In the genomic region with DNA sequence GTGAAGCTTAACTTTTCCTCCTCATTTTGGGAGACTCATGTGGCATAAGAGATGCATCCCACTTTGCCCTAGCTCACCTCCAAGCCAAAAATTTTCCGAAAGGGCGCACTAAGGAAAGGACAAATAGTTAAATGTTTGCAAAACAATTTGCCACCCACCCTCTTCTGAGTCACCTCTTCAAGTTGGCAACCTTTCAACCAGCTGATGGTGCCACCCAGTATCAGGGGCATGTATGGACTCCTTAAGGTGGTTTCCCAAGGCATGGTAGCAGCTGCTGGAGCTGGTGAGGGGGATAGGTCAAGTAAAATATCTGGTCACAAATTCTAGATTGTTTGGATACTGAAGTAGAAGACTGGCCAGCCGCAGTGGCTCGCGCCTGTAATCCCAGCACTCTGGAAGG, we compare ENCODE assay signal across 28 cellular contexts. TPM values are rescaled to one million over a fixed set of nuclear protein-coding genes. Genes with fewer than 3 reads are reported as not detected.
DNase-seq lines count a peak whose midpoint lies in the region; ATAC-seq, FAIRE-seq and TF ChIP-seq lines count a peak whose summit lies in the region.
"Had no signal": no experiment of that assay in that cellular context is flagged by ENCODE, and none has a peak within 500 bp of the region (broad histone marks: within the 10 kb centered on the region; RNA-seq: fewer than 3 reads in every experiment).

No MANE protein-coding gene starts in this region.

- TF ChIP-seq CTCF in MCF 10A (IDR thresholded peaks at IDR 0.05; ENCODE audit: unreplicated experiment): no peak
- no peak for TF ChIP-seq CTCF in breast epithelium (IDR thresholded peaks at IDR 0.05)

- no peak overlapping the region for H3K27ac Mint-ChIP-seq in MCF 10A (ENCODE audit: low read depth, unreplicated experiment)
- H3K27ac Mint-ChIP-seq: activated CD4-positive, alpha-beta memory T cell treated with anti-CD3 and anti-CD28 coated beads, Interleukin-2, amount 10 ng/mL, durations not matched to agents 7 days and 5 days; activated naive CD8-positive, alpha-beta T cell treated with anti-CD3 and anti-CD28 coated beads, Interleukin-2, amount 50 U/mL, for 24 hours; brain; endodermal cell; memory B cell; naive thymus-derived CD8-positive, alpha-beta T cell; T-helper 2 cell treated with Interferon-gamma antibody and Interleukin-4, amounts not matched to agents 5 μg/mL and 100 μg/mL, for 36 hours had no signal

- no peak for TF ChIP-seq POLR2A in breast epithelium (IDR thresholded peaks at IDR 0.05)

- H3K4me3 ChIP-seq in breast epithelium: no peak overlapping the region
- no peak overlapping the region for H3K4me3 ChIP-seq in SJSA1
- H3K4me3 ChIP-seq: ovary, right atrium auricular region had no signal

- no TSS peak for BruUV-seq in MCF 10A (replicated peaks; lab: Mats Ljungman, UMichigan)

- no peaks in the 10 kb centered on the region for H3K36me3 ChIP-seq in breast epithelium
- H3K36me3 ChIP-seq in SJSA1: no peaks in the 10 kb centered on the region
- H3K36me3 ChIP-seq: ovary, right atrium auricular region had no signal

- H3K27me3 ChIP-seq in breast epithelium: no peaks in the 10 kb centered on the region
- no peaks in the 10 kb centered on the region for H3K27me3 ChIP-seq in SJSA1 (replicated peaks)
- H3K27me3 ChIP-seq: ovary, right atrium auricular region had no signal

- H3K27ac ChIP-seq in breast epithelium (no peak overlapping the region), SJSA1 (peak overlapping the region; percentile 11; the same call in 1 of the 2 replicates)
- H3K27ac ChIP-seq: ovary, right atrium auricular region had no signal

- CTCF ChIA-PET in MCF 10A (lab: Yijun Ruan, JAX): interaction anchor here (1.0 kb wide), 1 partner anchor 69 kb away, joined by 3 read pairs; no protein-coding TSS in a partner anchor

- H3K4me1 Mint-ChIP-seq in MCF 10A (ENCODE audit: insufficient read depth, unreplicated experiment): peaks cover 13% of the 10 kb centered on the region
- H3K4me1 Mint-ChIP-seq: memory B cell had no signal

- H3K9me3 Mint-ChIP-seq in MCF 10A (ENCODE audit: unreplicated experiment): no peaks in the 10 kb centered on the region
- H3K9me3 Mint-ChIP-seq: activated CD4-positive, alpha-beta memory T cell treated with anti-CD3 and anti-CD28 coated beads, Interleukin-2, amount 10 ng/mL, durations not matched to agents 7 days and 5 days; activated naive CD8-positive, alpha-beta T cell treated with anti-CD3 and anti-CD28 coated beads, Interleukin-2, amount 50 U/mL, for 24 hours; memory B cell; T-helper 2 cell treated with Interferon-gamma antibody and Interleukin-4, amounts not matched to agents 5 μg/mL and 100 μg/mL, for 36 hours had no signal

- no peaks in the 10 kb centered on the region for H3K4me1 ChIP-seq in breast epithelium
- H3K4me1 ChIP-seq in SJSA1 (replicated peaks): peaks cover 66% of the 10 kb centered on the region
- H3K4me1 ChIP-seq: right atrium auricular region had no signal

- H3K9me3 ChIP-seq in breast epithelium (no peaks in the 10 kb centered on the region), SJSA1 (replicated peaks) (no peaks in the 10 kb centered on the region)
- H3K9me3 ChIP-seq: Caco-2, ovary, right atrium auricular region, SK-N-SH had no signal

- DNase-seq in MCF 10A (ENCODE audit: unreplicated experiment) (peak; percentile 92), breast epithelium (ENCODE audit: low spot score in 2 of 2) (no peak), SJSA1 (ENCODE audit: low read depth in 1 of 2, low spot score in 2 of 2) (peak; percentile 66 to 67), kidney tubule cell (ENCODE audit: low spot score) (peak; percentile 80), urothelium cell line (ENCODE audit: low spot score) (peak; percentile 30), D341Med (ENCODE audit: low spot score) (no peak)
- no peak for DNase-seq in stimulated activated CD4-positive, alpha-beta T cell treated with anti-CD3 and anti-CD28 coated beads, Interleukin-1b, Interleukin-23, amount 100 ng/mL, for 48 hours
- DNase-seq: activated CD4-positive, alpha-beta memory T cell treated with anti-CD3 and anti-CD28 coated beads, Interleukin-2, amount 10 ng/mL, durations not matched to agents 7 days and 5 days; activated CD4-positive, CD25-positive, alpha-beta regulatory T cell; activated gamma-delta T cell; activated naive CD8-positive, alpha-beta T cell treated with anti-CD3 and anti-CD28 coated beads, Interleukin-2, amount 50 U/mL, for 24 hours; activated T-cell treated with anti-CD3 and anti-CD28 coated beads for 4 hours; Caco-2; endodermal cell; KG1; naive thymus-derived CD8-positive, alpha-beta T cell; NCI-H187; NCI-H2227 treated with DMSO at 0.1 percent for 48 hours; NCI-H82; ovary; SK-N-SH; stimulated activated CD4-positive, alpha-beta T cell treated with anti-CD3 and anti-CD28 coated beads, Interleukin-15, amount 100 ng/mL, for 24 hours had no signal

- no peak overlapping the region for H3K4me3 Mint-ChIP-seq in MCF 10A (ENCODE audit: unreplicated experiment)
- H3K4me3 Mint-ChIP-seq: activated CD4-positive, alpha-beta memory T cell treated with anti-CD3 and anti-CD28 coated beads, Interleukin-2, amount 10 ng/mL, durations not matched to agents 7 days and 5 days; activated naive CD8-positive, alpha-beta T cell treated with anti-CD3 and anti-CD28 coated beads, Interleukin-2, amount 50 U/mL, for 24 hours; brain; endodermal cell; memory B cell; naive thymus-derived CD8-positive, alpha-beta T cell; T-helper 2 cell treated with Interferon-gamma antibody and Interleukin-4, amounts not matched to agents 5 μg/mL and 100 μg/mL, for 36 hours had no signal

- H3K36me3 Mint-ChIP-seq in MCF 10A (ENCODE audit: insufficient read depth, unreplicated experiment): no peaks in the 10 kb centered on the region
- H3K36me3 Mint-ChIP-seq: brain; memory B cell; naive thymus-derived CD8-positive, alpha-beta T cell had no signal

- POLR2A ChIA-PET in MCF 10A (lab: Yijun Ruan, JAX): interaction anchor here (1.3 to 6.7 kb wide), 2 partner anchors 9 to 18 kb away, joined by 3 to 59 read pairs; a partner anchor contains a TSS

- H3K27me3 Mint-ChIP-seq in MCF 10A (ENCODE audit: insufficient read depth, unreplicated experiment): no peaks in the 10 kb centered on the region
- H3K27me3 Mint-ChIP-seq: activated naive CD8-positive, alpha-beta T cell treated with anti-CD3 and anti-CD28 coated beads, Interleukin-2, amount 50 U/mL, for 24 hours; brain had no signal

- ATAC-seq in HG03571 (IDR thresholded peaks at IDR 0.05; ENCODE audit: unreplicated experiment): no peak
- ATAC-seq: activated naive CD8-positive, alpha-beta T cell treated with anti-CD3 and anti-CD28 coated beads, Interleukin-2, amount 50 U/mL, for 24 hours; naive thymus-derived CD8-positive, alpha-beta T cell had no signal

- FAIRE-seq in urothelium cell line (lab: Jason Lieb, UNC): no peak
- FAIRE-seq: colon had no signal

- intact Hi-C loops in MCF 10A (cut with micrococcal nuclease) (no loop called here), breast epithelium (cut with DNase I; ENCODE audit: low total_unique reads) (no loop called here)

RNA-seq across cellular contexts. Expression of a gene that starts 17.2 kb away (rescaled TPM):
- total RNA-seq in MCF 10A (2022): 56.1 TPM in 2 replicates
- total RNA-seq in breast epithelium: 100 to 1,000 TPM; 107 to 125 (median 117) TPM
- total RNA-seq in SJSA1 (2014; rRNA removed; shearing (Covaris generic)): 234 and 288 TPM in 2 replicates

Comparison
In these comparisons a context has a peak if more than half of its experiments do, and no peak if none do; other contexts are left out.
1. DNase-seq: peak in MCF 10A (single experiment), SJSA1 (2 of 2), kidney tubule cell (single experiment) and urothelium cell line (single experiment); none in breast epithelium (0 of 2), stimulated activated CD4-positive, alpha-beta T cell treated with anti-CD3 and anti-CD28 coated beads, Interleukin-1b, Interleukin-23, amount 100 ng/mL, for 48 hours (single experiment) and D341Med (single experiment).